ENCODE assay signal across 9 cellular contexts in the genomic region with DNA sequence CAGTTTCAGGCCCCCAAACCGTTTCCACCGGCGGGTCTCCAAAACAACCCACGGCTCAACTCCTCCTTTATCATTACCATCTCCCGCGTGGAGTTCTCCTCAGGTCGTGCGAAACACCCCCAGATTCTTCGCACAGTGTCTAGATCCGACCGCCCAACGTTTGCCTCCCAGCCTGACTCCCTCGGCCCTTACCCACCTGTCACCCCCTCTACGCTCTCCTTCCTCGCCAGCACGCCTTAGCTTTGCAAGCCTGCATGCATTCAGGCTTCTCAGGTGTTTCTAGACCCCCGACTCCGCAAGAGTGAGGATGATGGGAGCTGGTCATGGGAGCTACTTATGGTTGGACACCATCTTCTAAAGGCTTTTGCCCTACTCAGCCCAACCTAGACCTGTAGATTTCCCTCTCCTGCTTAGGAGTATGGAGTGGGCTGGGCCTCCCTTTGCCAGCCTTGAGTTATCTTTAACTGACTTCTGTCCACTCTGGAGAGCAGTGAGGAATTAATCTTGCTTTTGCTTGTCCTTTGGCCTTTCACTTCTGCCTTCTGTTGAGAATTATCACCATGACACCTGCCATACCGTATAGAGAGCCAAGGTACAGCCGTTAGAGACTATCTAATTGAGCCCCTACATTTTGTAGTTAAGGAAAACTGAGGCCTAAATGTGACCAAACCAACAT. TPM values are rescaled to one million over a fixed set of nuclear protein-coding genes. Genes with fewer than 3 reads are reported as not detected.
DNase-seq lines count a peak whose midpoint lies in the region; ATAC-seq and TF ChIP-seq lines count a peak whose summit lies in the region.
"Had no signal": no experiment of that assay in that cellular context is flagged by ENCODE, and none has a peak within 500 bp of the region (broad histone marks: within the 10 kb centered on the region; RNA-seq: fewer than 3 reads in every experiment).

No MANE protein-coding gene starts in this region.

- H4K91ac ChIP-seq in neuronal stem cell (ENCODE audit: low read depth, low read length, poor library complexity): no peak overlapping the region

- peaks cover 5 to 8% of the 10 kb centered on the region in 2 donors for H3K4me1 ChIP-seq in neuronal stem cell (ENCODE audit: control insufficient read depth in 2 of 2, insufficient read depth in 1 of 2, low read depth in 1 of 2, low read length in 2 of 2)

- DNase-seq in CD4-positive, alpha-beta T cell: no peak
- DNase-seq in NB4 (ENCODE audit: low read depth): no peak
- DNase-seq in erythroblast (lab: John Stamatoyannopoulos, UW): peak; percentile 83 to 93
- no peak for DNase-seq in neuronal stem cell (ENCODE audit: low spot score)
- DNase-seq in OCI-M2 (lab: John Stamatoyannopoulos, UW; ENCODE audit: unreplicated experiment): no peak
- DNase-seq in Kasumi-1 (lab: John Stamatoyannopoulos, UW): no peak
- DNase-seq: NCI-H1436 treated with DMSO at 0.1 percent for 48 hours had no signal

- peak overlapping the region; percentile 97 for H2BK5ac ChIP-seq in neuronal stem cell (ENCODE audit: low read length)

- H2BK120ac ChIP-seq in neuronal stem cell (ENCODE audit: low read depth, low read length): peak overlapping the region; percentile 4

- no peaks in the 10 kb centered on the region for H3K27me3 ChIP-seq in CD4-positive, alpha-beta T cell (ENCODE audit: control insufficient read depth, insufficient read depth, low read length)
- no peaks in the 10 kb centered on the region for H3K27me3 ChIP-seq in neuronal stem cell (ENCODE audit: control insufficient read depth in 3 of 3, insufficient read depth in 3 of 3, low read depth in 1 of 3, low read length in 3 of 3)

- peak overlapping the region; percentile 78 for H3K23ac ChIP-seq in neuronal stem cell (ENCODE audit: low read depth, low read length, poor library complexity)

- peak overlapping the region; percentile 85 for H3K18ac ChIP-seq in neuronal stem cell (ENCODE audit: low read length)

- H2AFZ ChIP-seq in neuronal stem cell (ENCODE audit: low read length): peak overlapping the region; percentile 90

- TF ChIP-seq CTCF in CD4-positive, alpha-beta T cell (IDR thresholded peaks at IDR 0.05): no peak
- TF ChIP-seq CTCF in NB4 (IDR thresholded peaks at IDR 0.05; ENCODE audit: low read depth, low read length): no peak

- TF ChIP-seq POLR2A in NB4 (IDR thresholded peaks at IDR 0.05; ENCODE audit: extremely low read depth, insufficient read length): no peak
- no peak for TF ChIP-seq POLR2A in erythroblast (IDR thresholded peaks at IDR 0.05; ENCODE audit: low read length)

- peaks cover 12% of the 10 kb centered on the region for H3K79me1 ChIP-seq in neuronal stem cell (ENCODE audit: low read depth, low read length)

- CTCF ChIA-PET in CD4-positive, alpha-beta T cell (lab: Charles Lee): interaction anchor here (0.6 to 2.6 kb wide), 3 partner anchors 10 to 12 kb away, joined by 4 to 25 read pairs (median 8); no protein-coding TSS in a partner anchor

- H3K27me3 Mint-ChIP-seq in CD4-positive, alpha-beta T cell: no peaks in the 10 kb centered on the region

- H2BK15ac ChIP-seq in neuronal stem cell (ENCODE audit: low read length): no peak overlapping the region

- H3K4me2 ChIP-seq in neuronal stem cell (ENCODE audit: insufficient read depth, low read length, poor library complexity, severe bottlenecking): peak overlapping the region; percentile 94

- no CpG with 5 or more reads among the region's 20 CpGs for WGBS in neuronal stem cell (ENCODE audit: extremely low coverage in 2 of 2, insufficient read length in 2 of 2, insufficient replicate concordance in 1 of 2), 2 donors

- peak overlapping the region; percentile 80 for H3K27ac ChIP-seq in CD4-positive, alpha-beta T cell (ENCODE audit: low read depth, low read length)
- H3K27ac ChIP-seq in neuronal stem cell (replicated peaks; ENCODE audit: low read length): no peak overlapping the region

- no peak for ATAC-seq in CD4-positive, alpha-beta T cell (ENCODE audit: poor library complexity)
- no peak for ATAC-seq in GM21381 (IDR thresholded peaks at IDR 0.05; ENCODE audit: unreplicated experiment)
- no peak for ATAC-seq in HG02870 (IDR thresholded peaks at IDR 0.05; ENCODE audit: unreplicated experiment)

- no peak overlapping the region for H3K4me3 Mint-ChIP-seq in CD4-positive, alpha-beta T cell

- H3K4me3 ChIP-seq in NB4 (ENCODE audit: low read depth, low read length) (peak overlapping the region; percentile 89), neuronal stem cell (ENCODE audit: low read length in 2 of 2) (peak overlapping the region; percentile 89 to 100)

- H2AK5ac ChIP-seq in neuronal stem cell (ENCODE audit: low read depth, low read length): peak overlapping the region; percentile 24

- no peaks in the 10 kb centered on the region for H3K9me3 Mint-ChIP-seq in CD4-positive, alpha-beta T cell

- H3K36me3 ChIP-seq in neuronal stem cell (replicated peaks in 1 of 2; ENCODE audit: control insufficient read depth in 2 of 2, insufficient read depth in 2 of 2, low read length in 2 of 2): peaks cover 4 to 18% of the 10 kb centered on the region in 2 donors

- no peak overlapping the region for H3K4ac ChIP-seq in neuronal stem cell (ENCODE audit: low read length)

- POLR2A ChIA-PET in CD4-positive, alpha-beta T cell (lab: Charles Lee): interaction anchor here (0.6 to 7.9 kb wide), 12 partner anchors 9 to 637 kb away, joined by 3 to 131 read pairs (median 5); partner anchors contain the start of genes MED18, SESN2 and TAF12

- peaks cover 19% of the 10 kb centered on the region for H3K4me1 Mint-ChIP-seq in CD4-positive, alpha-beta T cell (ENCODE audit: low read depth)

- intact Hi-C loops in CD4-positive, alpha-beta T cell (cut with DNase I, micrococcal nuclease): loop anchor here (1.0 kb wide), 2 partner anchors 8 to 10 kb away; no protein-coding TSS in a partner anchor

- peak overlapping the region; percentile 89 for H3K14ac ChIP-seq in neuronal stem cell (ENCODE audit: low read length)

- no peak overlapping the region for H3K27ac Mint-ChIP-seq in CD4-positive, alpha-beta T cell

- no peaks in the 10 kb centered on the region for H3K9me3 ChIP-seq in CD4-positive, alpha-beta T cell (ENCODE audit: control insufficient read depth, low read length)
- H3K9me3 ChIP-seq in neuronal stem cell (replicated peaks in 1 of 2; ENCODE audit: control insufficient read depth in 2 of 2, insufficient read depth in 1 of 2, low read depth in 1 of 2, low read length in 2 of 2): no peaks in the 10 kb centered on the region

- H3K9ac ChIP-seq in neuronal stem cell (ENCODE audit: low read depth, low read length, poor library complexity): peak overlapping the region; percentile 100

- H4K8ac ChIP-seq in neuronal stem cell (ENCODE audit: low read depth, low read length): no peak overlapping the region

- H3K36me3 Mint-ChIP-seq in CD4-positive, alpha-beta T cell (ENCODE audit: low read depth): peaks cover 6% of the 10 kb centered on the region

- no peak overlapping the region for H2BK12ac ChIP-seq in neuronal stem cell (ENCODE audit: low read length)

RNA-seq across cellular contexts. Expression of gene ATP5IF1, which starts 0.9 kb away (rescaled TPM):
- total RNA-seq in CD4-positive, alpha-beta T cell: 10 to 100 TPM; 77.4 to 78.0 TPM
- polyA plus RNA-seq in neuronal stem cell (2013, experiment 1 of 2): 448 TPM
- 456 TPM for polyA plus RNA-seq in neuronal stem cell (2013, experiment 2 of 2)

RNA-seq across cellular contexts. Expression of gene DNAJC8, which starts 4.0 kb away (rescaled TPM):
- 10 to 100 TPM; 56.3 to 56.9 TPM for total RNA-seq in CD4-positive, alpha-beta T cell
- 158 TPM for polyA plus RNA-seq in neuronal stem cell (2013, experiment 1 of 2)
- 155 TPM for polyA plus RNA-seq in neuronal stem cell (2013, experiment 2 of 2)

RNA-seq across cellular contexts. Expression of gene SESN2, which starts 22.5 kb away (rescaled TPM):
- total RNA-seq in CD4-positive, alpha-beta T cell: 1 to 10 TPM; 8.8 to 9.6 TPM
- polyA plus RNA-seq in neuronal stem cell (2013, experiment 1 of 2): 15.8 TPM
- polyA plus RNA-seq in neuronal stem cell (2013, experiment 2 of 2): 15.7 TPM

Comparison
In these comparisons a context has a peak if more than half of its experiments do, and no peak if none do; other contexts are left out.
1. DNase-seq: peak in erythroblast (2 of 2); none in CD4-positive, alpha-beta T cell (0 of 10), NB4 (single experiment), neuronal stem cell (single experiment), OCI-M2 (single experiment) and Kasumi-1 (0 of 2).